7 cellular contexts compared by ENCODE assay signal in genomic region chr20:45011108-45011526, GRCh38. TPM values are rescaled to one million over a fixed set of nuclear protein-coding genes. Genes with fewer than 3 reads are reported as not detected.
A peak's percentile ranks its signal among the peaks of the same experiment; 100 is the strongest.
DNase-seq lines count a peak whose midpoint lies in the region; ATAC-seq, FAIRE-seq and TF ChIP-seq lines count a peak whose summit lies in the region.

No MANE protein-coding gene starts in this region.

- H3K36me3 ChIP-seq in breast epithelium (no peaks in the 10 kb centered on the region), keratinocyte (ENCODE audit: control insufficient read depth in 2 of 2, extremely low read depth in 1 of 2, insufficient read depth in 2 of 2, low read length in 2 of 2) (peaks cover 0 to 4% of the 10 kb centered on the region in 2 experiments)

- DNase-seq in GM10266 (ENCODE audit: extremely low spot score) (peak; percentile 23), NAMALWA (ENCODE audit: low spot score) (peak; percentile 74), T-helper 1 cell (peak in 3 of 5 donors; percentile 15 to 41 (median 31)), breast epithelium (ENCODE audit: low spot score in 2 of 2) (no peak), keratinocyte (ENCODE audit: low read depth, low spot score) (no peak)
- peak; percentile 36 for DNase-seq in stimulated activated CD4-positive, alpha-beta T cell treated with anti-CD3 and anti-CD28 coated beads, Interleukin-1b, Interleukin-23, amount 100 ng/mL, for 48 hours

- H3K9me3 ChIP-seq in breast epithelium: no peaks in the 10 kb centered on the region
- no peaks in the 10 kb centered on the region for H3K9me3 ChIP-seq in keratinocyte (ENCODE audit: control insufficient read depth, low read depth, low read length)

- H3K4me1 ChIP-seq in breast epithelium (no peaks in the 10 kb centered on the region), keratinocyte (ENCODE audit: control insufficient read depth, extremely low read depth, insufficient read depth, low read length) (peaks cover 51% of the 10 kb centered on the region)

- TF ChIP-seq POLR2A in breast epithelium (IDR thresholded peaks at IDR 0.05): no peak

- intact Hi-C loops in breast epithelium (cut with DNase I; ENCODE audit: low total_unique reads): no loop called here

- H3K4me3 ChIP-seq in breast epithelium: no peak overlapping the region
- H3K4me3 ChIP-seq in keratinocyte (ENCODE audit: control insufficient read depth in 2 of 3, extremely low read depth in 1 of 3, insufficient read depth in 2 of 3, low read depth in 1 of 3, low read length in 3 of 3): peak overlapping the region in 1 of 3 experiments; percentile 19

- dilution Hi-C loops in keratinocyte (cut with MboI; ENCODE audit: extremely low pct_ligation_motif_present, low sequenced_read_pairs): no loop called here

- H4K20me1 ChIP-seq in keratinocyte (ENCODE audit: control insufficient read depth, extremely low read depth, insufficient read depth, low read length): no peaks in the 10 kb centered on the region

- peaks cover 4% of the 10 kb centered on the region for H3K79me2 ChIP-seq in keratinocyte (ENCODE audit: control insufficient read depth, insufficient read depth, low read length)

- H3K4me2 ChIP-seq in keratinocyte (ENCODE audit: control insufficient read depth, extremely low read depth, insufficient read depth, low read depth, low read length): peak overlapping the region; percentile 78

- peak; percentile 61 for TF ChIP-seq CTCF in GM10266 (IDR thresholded peaks at IDR 0.05; ENCODE audit: control insufficient read depth, insufficient read depth, low read depth, missing control alignments)
- TF ChIP-seq CTCF in breast epithelium (IDR thresholded peaks at IDR 0.05): peak in 2 of 3 donors; percentile 56 to 58
- TF ChIP-seq CTCF in keratinocyte (optimal IDR thresholded peaks at IDR 0.05 in 1 of 3, IDR thresholded peaks at IDR 0.05 in 1 of 3, conservative IDR thresholded peaks at IDR 0.05 in 1 of 3; ENCODE audit: extremely low read depth in 1 of 3, insufficient read depth in 2 of 3, low read length in 3 of 3): peak; percentile 52 to 76 (median 72)

- no peak overlapping the region for H2AFZ ChIP-seq in keratinocyte (ENCODE audit: control insufficient read depth, low read length)

- peak; percentile 52 for FAIRE-seq in keratinocyte (lab: Jason Lieb, UNC)

- H3K27me3 ChIP-seq in breast epithelium (no peaks in the 10 kb centered on the region), keratinocyte (ENCODE audit: control insufficient read depth, extremely low read depth, insufficient read depth, low read length) (no peaks in the 10 kb centered on the region)

- ATAC-seq in HG02970 (IDR thresholded peaks at IDR 0.05; ENCODE audit: low FRiP score, unreplicated experiment): no peak

- H3K27ac ChIP-seq in breast epithelium (no peak overlapping the region), keratinocyte (ENCODE audit: control insufficient read depth, insufficient read depth, low read length) (peak overlapping the region; percentile 84)

- no peaks in the 10 kb centered on the region for H3K9me1 ChIP-seq in keratinocyte (ENCODE audit: control insufficient read depth, extremely low read depth, insufficient read depth, low read length)

- peak overlapping the region; percentile 60 for H3K9ac ChIP-seq in keratinocyte (ENCODE audit: control insufficient read depth, extremely low read depth, insufficient read depth, low read length)

RNA-seq across cellular contexts. Expression of gene STK4, which starts 44.8 kb away (rescaled TPM):
- total RNA-seq in breast epithelium: 10 to 100 TPM; 33.1 to 35.3 (median 34.7) TPM
- polyA plus RNA-seq in keratinocyte: 23.4 to 30.5 TPM (median 27.4 TPM) in 3 replicates
- 27.2 TPM for polyA plus RNA-seq in keratinocyte (2011; ENCODE audit: low read depth)
- polyA plus RNA-seq in keratinocyte (2011; cell fraction: cytosol; rRNA removed): 17.0 and 24.4 TPM in 2 replicates
- polyA plus RNA-seq in keratinocyte (2011; cell fraction: nucleus; rRNA removed): 28.5 and 34.3 TPM in 2 replicates
- polyA plus RNA-seq in keratinocyte (2012; ENCODE audit: low replicate concordance): 12.1 and 17.4 TPM in 2 replicates
- 20.4 to 47.9 TPM (median 30.2 TPM) in 3 replicates for polyA minus RNA-seq in keratinocyte
- polyA minus RNA-seq in keratinocyte (2011; cell fraction: cytosol; rRNA and poly(A)+ RNA removed): 19.2 TPM
- polyA minus RNA-seq in keratinocyte (2011; cell fraction: nucleus; rRNA and poly(A)+ RNA removed): 27.9 and 57.4 TPM in 2 replicates

RNA-seq across cellular contexts. Expression of gene TOMM34, which starts 50.9 kb away (rescaled TPM):
- 10 to 100 TPM; 14.6 to 21.0 (median 20.3) TPM for total RNA-seq in breast epithelium
- polyA plus RNA-seq in keratinocyte: 31.5 to 47.7 TPM (median 32.9 TPM) in 3 replicates
- 17.7 TPM for polyA plus RNA-seq in keratinocyte (2011; ENCODE audit: low read depth)
- polyA plus RNA-seq in keratinocyte (2011; cell fraction: cytosol; rRNA removed): 35.4 and 40.1 TPM in 2 replicates
- polyA plus RNA-seq in keratinocyte (2011; cell fraction: nucleus; rRNA removed): 25.4 and 28.9 TPM in 2 replicates
- 24.9 and 41.7 TPM in 2 replicates for polyA plus RNA-seq in keratinocyte (2012; ENCODE audit: low replicate concordance)
- polyA minus RNA-seq in keratinocyte: 23.5 to 30.2 TPM (median 26.0 TPM) in 3 replicates
- 13.0 TPM for polyA minus RNA-seq in keratinocyte (2011; cell fraction: cytosol; rRNA and poly(A)+ RNA removed)
- 8.1 and 8.6 TPM in 2 replicates for polyA minus RNA-seq in keratinocyte (2011; cell fraction: nucleus; rRNA and poly(A)+ RNA removed)

Comparison
In these comparisons a context has a peak if more than half of its experiments do, and no peak if none do; other contexts are left out.
1. DNase-seq: peak in GM10266 (single experiment), NAMALWA (single experiment), T-helper 1 cell (3 of 5) and stimulated activated CD4-positive, alpha-beta T cell treated with anti-CD3 and anti-CD28 coated beads, Interleukin-1b, Interleukin-23, amount 100 ng/mL, for 48 hours (single experiment); none in breast epithelium (0 of 2) and keratinocyte (single experiment).
2. Peak in every context shown above with its lines, with median percentiles within 50 percentile points of each other: CTCF ChIP-seq.